In genomic region chr10:62001898-62002297, GRCh38 we compare ENCODE assay signal across 20 cellular contexts.
DNase-seq lines count a peak whose midpoint lies in the region; ATAC-seq and TF ChIP-seq lines count a peak whose summit lies in the region.
"Had no signal": no experiment of that assay in that cellular context is flagged by ENCODE, and none has a peak within 500 bp of the region (broad histone marks: within the 10 kb centered on the region; RNA-seq: fewer than 3 reads in every experiment).

No MANE protein-coding gene starts in this region.

- ATAC-seq in natural killer cell treated with Interleukin-12 subunit alpha and Interleukin-12 subunit beta and Interleukin-15 and Interleukin-18, amount 100 ng/mL, for 72 hours, result no peak
- no peak for ATAC-seq in natural killer cell
- ATAC-seq in memory B cell (ENCODE audit: low read depth), result no peak
- no peak for ATAC-seq in HG02885 (IDR thresholded peaks at IDR 0.05; ENCODE audit: poor library complexity, unreplicated experiment)
- ATAC-seq in GM18867 (IDR thresholded peaks at IDR 0.05; ENCODE audit: unreplicated experiment), result no peak
- ATAC-seq in HG03378 (IDR thresholded peaks at IDR 0.05; ENCODE audit: unreplicated experiment), result no peak
- ATAC-seq: left ventricle myocardium superior had no signal

- H3K36me3 ChIP-seq in Peyer's patch (no peaks in the 10 kb centered on the region), thyroid gland (no peaks in the 10 kb centered on the region)

- 63 to 64% methylated on average over 5 of the region's 5 CpGs for WGBS in thyroid gland, 2 donors

- H3K36me3 Mint-ChIP-seq in natural killer cell treated with Interleukin-12 subunit alpha and Interleukin-12 subunit beta and Interleukin-15 and Interleukin-18, amount 100 ng/mL, for 72 hours, result peaks cover 46% of the 10 kb centered on the region
- no peaks in the 10 kb centered on the region for H3K36me3 Mint-ChIP-seq in natural killer cell
- peaks cover 48% of the 10 kb centered on the region for H3K36me3 Mint-ChIP-seq in memory B cell

- no peak for DNase-seq in natural killer cell treated with Interleukin-12 subunit alpha and Interleukin-12 subunit beta and Interleukin-15 and Interleukin-18, amount 100 ng/mL, for 72 hours (ENCODE audit: low spot score)
- DNase-seq in natural killer cell (no peak), Peyer's patch (no peak), memory B cell (ENCODE audit: low spot score in 2 of 2) (no peak), thyroid gland (no peak)
- DNase-seq: activated CD4-positive, alpha-beta T cell treated with anti-CD3 and anti-CD28 coated beads for 1 hour; activated effector memory CD4-positive, alpha-beta T cell treated with Interleukin-2 at 50 U/mL for 16 hours; Calu3; H7; Kasumi-1; left ventricle myocardium superior; NCI-H1436 treated with DMSO at 0.1 percent for 48 hours; NK-92 treated with Interleukin-12 subunit alpha and Interleukin-12 subunit beta, amount 100 ng/mL, for 24 hours; Right ventricle myocardium superior; stimulated activated CD4-positive, alpha-beta T cell treated with anti-CD3 and anti-CD28 coated beads, Interleukin-12 subunit alpha, Interleukin-12 subunit beta, amount 100 ng/mL, for 4 hours; stomach had no signal

- TF ChIP-seq POLR2A in Peyer's patch (IDR thresholded peaks at IDR 0.05) (no peak), thyroid gland (IDR thresholded peaks at IDR 0.05) (no peak)

- no peaks in the 10 kb centered on the region for H3K27me3 ChIP-seq in Peyer's patch
- no peaks in the 10 kb centered on the region for H3K27me3 ChIP-seq in thyroid gland
- H3K27me3 ChIP-seq: stomach had no signal

- H3K4me3 ChIP-seq in Peyer's patch (no peak overlapping the region), thyroid gland (replicated peaks in 1 of 3) (no peak overlapping the region)
- H3K4me3 ChIP-seq: stomach had no signal

- peak overlapping the region; percentile 78 to 79 for H3K27ac Mint-ChIP-seq in natural killer cell treated with Interleukin-12 subunit alpha and Interleukin-12 subunit beta and Interleukin-15 and Interleukin-18, amount 100 ng/mL, for 72 hours
- no peak overlapping the region for H3K27ac Mint-ChIP-seq in natural killer cell
- peak overlapping the region; percentile 99 for H3K27ac Mint-ChIP-seq in memory B cell

- H3K4me1 ChIP-seq in Peyer's patch (peaks cover 0 to 5% (median 0%) of the 10 kb centered on the region in 4 donors), thyroid gland (no peaks in the 10 kb centered on the region)

- TF ChIP-seq CTCF in natural killer cell (IDR thresholded peaks at IDR 0.05), result no peak
- TF ChIP-seq CTCF in Peyer's patch (IDR thresholded peaks at IDR 0.05), result no peak
- TF ChIP-seq CTCF in thyroid gland (IDR thresholded peaks at IDR 0.05), result no peak

- H3K9me3 ChIP-seq in Peyer's patch (no peaks in the 10 kb centered on the region), thyroid gland (no peaks in the 10 kb centered on the region)
- H3K9me3 ChIP-seq: stomach had no signal

- H3K27ac ChIP-seq in Peyer's patch, result peak overlapping the region in 3 of 4 donors; percentile 13 to 76 (median 74)
- H3K27ac ChIP-seq in thyroid gland, result no peak overlapping the region
- H3K27ac ChIP-seq: epithelial cell of prostate, stomach had no signal

- intact Hi-C loops in natural killer cell (cut with micrococcal nuclease) (no loop called here), thyroid gland (cut with DNase I) (no loop called here)

- peaks cover 58 to 64% of the 10 kb centered on the region in 2 donors for H3K4me1 Mint-ChIP-seq in natural killer cell treated with Interleukin-12 subunit alpha and Interleukin-12 subunit beta and Interleukin-15 and Interleukin-18, amount 100 ng/mL, for 72 hours (ENCODE audit: low read depth in 2 of 2)
- peaks cover 45 to 46% of the 10 kb centered on the region in 2 donors for H3K4me1 Mint-ChIP-seq in natural killer cell
- H3K4me1 Mint-ChIP-seq in memory B cell, result peaks cover 58% of the 10 kb centered on the region

- no peaks in the 10 kb centered on the region for H3K27me3 Mint-ChIP-seq in natural killer cell treated with Interleukin-12 subunit alpha and Interleukin-12 subunit beta and Interleukin-15 and Interleukin-18, amount 100 ng/mL, for 72 hours
- H3K27me3 Mint-ChIP-seq in natural killer cell (ENCODE audit: low read depth in 2 of 2), result no peaks in the 10 kb centered on the region
- H3K27me3 Mint-ChIP-seq in memory B cell, result no peaks in the 10 kb centered on the region

- peaks cover 6% of the 10 kb centered on the region for H3K9me3 Mint-ChIP-seq in natural killer cell treated with Interleukin-12 subunit alpha and Interleukin-12 subunit beta and Interleukin-15 and Interleukin-18, amount 100 ng/mL, for 72 hours
- H3K9me3 Mint-ChIP-seq in natural killer cell (no peaks in the 10 kb centered on the region), memory B cell (peaks cover 3% of the 10 kb centered on the region)

- peak overlapping the region; percentile 70 for H3K4me3 Mint-ChIP-seq in natural killer cell treated with Interleukin-12 subunit alpha and Interleukin-12 subunit beta and Interleukin-15 and Interleukin-18, amount 100 ng/mL, for 72 hours
- H3K4me3 Mint-ChIP-seq in natural killer cell (no peak overlapping the region), memory B cell (peak overlapping the region; percentile 59)

Comparison
In these comparisons a context has a peak if more than half of its experiments do, and no peak if none do; other contexts are left out.
1. H3K27ac Mint-ChIP-seq: peak in natural killer cell treated with Interleukin-12 subunit alpha and Interleukin-12 subunit beta and Interleukin-15 and Interleukin-18, amount 100 ng/mL, for 72 hours (2 of 2) and memory B cell (single experiment); none in natural killer cell (0 of 2).
2. H3K27ac ChIP-seq: peak in Peyer's patch (3 of 4); none in thyroid gland (0 of 3).